In genomic region chr17:15768865-15769533, GRCh38 we compare ENCODE assay signal across 3 cellular contexts. TPM values are rescaled to one million over a fixed set of nuclear protein-coding genes. Genes with fewer than 3 reads are reported as not detected.
"Had no signal": no experiment of that assay in that cellular context is flagged by ENCODE, and none has a peak within 500 bp of the region (broad histone marks: within the 10 kb centered on the region; RNA-seq: fewer than 3 reads in every experiment).

No MANE protein-coding gene starts in this region.

RNA-seq across cellular contexts. Expression of gene TBC1D26, which starts 36.9 kb away (rescaled TPM):
- total RNA-seq: dermis microvascular lymphatic vessel endothelial cell, mucosa of gallbladder, pulmonary artery endothelial cell had no signal
